In genomic region chr14:80433811-80434210, GRCh38 we compare ENCODE assay signal across 38 cellular contexts.
"Had no signal": no experiment of that assay in that cellular context is flagged by ENCODE, and none has a peak within 500 bp of the region (broad histone marks: within the 10 kb centered on the region; RNA-seq: fewer than 3 reads in every experiment).

No MANE protein-coding gene starts in this region.

- ATAC-seq: activated naive CD4-positive, alpha-beta T cell treated with anti-CD3 and anti-CD28 coated beads, Interleukin-2, amount 50 U/mL, for 72 hours; activated naive CD8-positive, alpha-beta T cell treated with anti-CD3 and anti-CD28 coated beads, Interleukin-2, amount 50 U/mL, for 24 hours; activated T-cell treated with anti-CD3 and anti-CD28 coated beads, Interleukin-2, amount 50 U/mL, for 4 hours; activated T-cell treated with anti-CD3 and anti-CD28 coated beads, Interleukin-2, amount 50 U/mL, for 72 hours; activated T-helper 17 cell treated with anti-CD3 and anti-CD28 coated beads, Interleukin-2, amount 50 U/mL, for 72 hours; body of pancreas had no signal

- DNase-seq: activated effector memory CD4-positive, alpha-beta T cell treated with anti-CD3 and anti-CD28 coated beads, Interleukin-2, amount 50 U/mL, for 16 hours; activated effector memory CD4-positive, alpha-beta T cell treated with Interleukin-2 at 50 U/mL for 16 hours; activated gamma-delta T cell; activated gamma-delta T cell treated with Interleukin-2 at 50 U/mL for 16 hours; activated naive CD4-positive, alpha-beta T cell; activated naive CD4-positive, alpha-beta T cell treated with anti-CD3 and anti-CD28 coated beads for 36 hours; activated naive CD4-positive, alpha-beta T cell treated with anti-CD3 and anti-CD28 coated beads, Interleukin-2, amount 10 ng/mL, durations not matched to agents 7 days and 5 days; activated naive CD4-positive, alpha-beta T cell treated with anti-CD3 and anti-CD28 coated beads, Interleukin-2, amount 50 U/mL, for 16 hours; activated naive CD4-positive, alpha-beta T cell treated with Interleukin-2 at 50 U/mL for 16 hours; activated naive CD8-positive, alpha-beta T cell treated with anti-CD3 and anti-CD28 coated beads for 36 hours; activated naive CD8-positive, alpha-beta T cell treated with anti-CD3 and anti-CD28 coated beads, Interleukin-2, amount 10 ng/mL, durations not matched to agents 7 days and 5 days; activated naive CD8-positive, alpha-beta T cell treated with anti-CD3 and anti-CD28 coated beads, Interleukin-2, amount 50 U/mL, for 24 hours; activated T-cell treated with anti-CD3 and anti-CD28 coated beads, Interleukin-2, amount 50 U/mL, for 1 hour; activated T-cell treated with anti-CD3 and anti-CD28 coated beads, Interleukin-2, amount 50 U/mL, for 24 hours; activated T-cell treated with anti-CD3 and anti-CD28 coated beads, Interleukin-2, amount 50 U/mL, for 4 hours; activated T-cell treated with anti-CD3 and anti-CD28 coated beads, Interleukin-2, amount 50 U/mL, for 48 hours; activated T-cell treated with anti-CD3 and anti-CD28 coated beads, Interleukin-2, amount 50 U/mL, for 72 hours; adrenal gland; amniotic stem cell; amygdala; anterior cingulate cortex; aorta; body of pancreas; brain microvascular endothelial cell; caudate nucleus; central memory CD4-positive, alpha-beta T cell; cerebellar nuclear complex had no signal

- H3K27me3 Mint-ChIP-seq: activated naive CD4-positive, alpha-beta T cell treated with anti-CD3 and anti-CD28 coated beads, Interleukin-2, amount 10 ng/mL, durations not matched to agents 7 days and 5 days; activated naive CD4-positive, alpha-beta T cell treated with anti-CD3 and anti-CD28 coated beads, Interleukin-2, amount 50 U/mL, for 24 hours; activated naive CD8-positive, alpha-beta T cell; activated naive CD8-positive, alpha-beta T cell treated with anti-CD3 and anti-CD28 coated beads for 36 hours; activated naive CD8-positive, alpha-beta T cell treated with anti-CD3 and anti-CD28 coated beads, Interleukin-2, amount 10 ng/mL, durations not matched to agents 7 days and 5 days; activated naive CD8-positive, alpha-beta T cell treated with anti-CD3 and anti-CD28 coated beads, Interleukin-2, amount 50 U/mL, for 24 hours; activated T-cell treated with anti-CD3 and anti-CD28 coated beads, Interleukin-2, amount 50 U/mL, for 24 hours; activated T-helper 17 cell treated with anti-CD3 and anti-CD28 coated beads, Interleukin-2, amount 50 U/mL, for 72 hours; central memory CD8-positive, alpha-beta T cell had no signal

- H3K4me1 ChIP-seq: adrenal gland, ascending aorta, body of pancreas, breast epithelium had no signal

- H3K27me3 ChIP-seq: adrenal gland, ascending aorta, body of pancreas, brain microvascular endothelial cell, breast epithelium, cardiac muscle cell had no signal

- H3K27ac ChIP-seq: adrenal gland, ascending aorta, body of pancreas, brain microvascular endothelial cell, breast epithelium, cardiac muscle cell had no signal

- H3K4me1 Mint-ChIP-seq: activated naive CD4-positive, alpha-beta T cell treated with anti-CD3 and anti-CD28 coated beads, Interleukin-2, amount 10 ng/mL, durations not matched to agents 7 days and 5 days; activated naive CD4-positive, alpha-beta T cell treated with anti-CD3 and anti-CD28 coated beads, Interleukin-2, amount 50 U/mL, for 24 hours; activated naive CD8-positive, alpha-beta T cell treated with anti-CD3 and anti-CD28 coated beads for 36 hours; activated naive CD8-positive, alpha-beta T cell treated with anti-CD3 and anti-CD28 coated beads, Interleukin-2, amount 10 ng/mL, durations not matched to agents 7 days and 5 days; activated naive CD8-positive, alpha-beta T cell treated with anti-CD3 and anti-CD28 coated beads, Interleukin-2, amount 50 U/mL, for 24 hours; activated T-helper 17 cell treated with anti-CD3 and anti-CD28 coated beads, Interleukin-2, amount 50 U/mL, for 72 hours; brain; central memory CD8-positive, alpha-beta T cell had no signal

- H3K4me3 Mint-ChIP-seq: activated naive CD4-positive, alpha-beta T cell treated with anti-CD3 and anti-CD28 coated beads for 36 hours; activated naive CD4-positive, alpha-beta T cell treated with anti-CD3 and anti-CD28 coated beads, Interleukin-2, amount 10 ng/mL, durations not matched to agents 7 days and 5 days; activated naive CD4-positive, alpha-beta T cell treated with anti-CD3 and anti-CD28 coated beads, Interleukin-2, amount 50 U/mL, for 24 hours; activated naive CD8-positive, alpha-beta T cell; activated naive CD8-positive, alpha-beta T cell treated with anti-CD3 and anti-CD28 coated beads for 36 hours; activated naive CD8-positive, alpha-beta T cell treated with anti-CD3 and anti-CD28 coated beads, Interleukin-2, amount 10 ng/mL, durations not matched to agents 7 days and 5 days; activated naive CD8-positive, alpha-beta T cell treated with anti-CD3 and anti-CD28 coated beads, Interleukin-2, amount 50 U/mL, for 24 hours; activated T-cell treated with anti-CD3 and anti-CD28 coated beads, Interleukin-2, amount 50 U/mL, for 24 hours; activated T-cell treated with anti-CD3 and anti-CD28 coated beads, Interleukin-2, amount 50 U/mL, for 4 hours; activated T-cell treated with anti-CD3 and anti-CD28 coated beads, Interleukin-2, amount 50 U/mL, for 72 hours; activated T-helper 1 cell treated with anti-CD3 and anti-CD28 coated beads, Interleukin-12 subunit alpha, Interleukin-12 subunit beta, Interleukin-2, Interleukin-4 antibody, amounts not matched to agents 30 ng/mL and 10 ng/mL and 1 ng/mL, durations not matched to agents 14 hours and 24 hours and 36 hours; activated T-helper 17 cell treated with anti-CD3 and anti-CD28 coated beads, Interleukin-2, amount 50 U/mL, for 72 hours; brain; central memory CD8-positive, alpha-beta T cell had no signal

- H3K27ac Mint-ChIP-seq: activated naive CD4-positive, alpha-beta T cell treated with anti-CD3 and anti-CD28 coated beads for 36 hours; activated naive CD4-positive, alpha-beta T cell treated with anti-CD3 and anti-CD28 coated beads, Interleukin-2, amount 10 ng/mL, durations not matched to agents 7 days and 5 days; activated naive CD4-positive, alpha-beta T cell treated with anti-CD3 and anti-CD28 coated beads, Interleukin-2, amount 50 U/mL, for 24 hours; activated naive CD4-positive, alpha-beta T cell treated with anti-CD3 and anti-CD28 coated beads, Interleukin-2, amount 50 U/mL, for 72 hours; activated naive CD8-positive, alpha-beta T cell; activated naive CD8-positive, alpha-beta T cell treated with anti-CD3 and anti-CD28 coated beads for 36 hours; activated naive CD8-positive, alpha-beta T cell treated with anti-CD3 and anti-CD28 coated beads, Interleukin-2, amount 10 ng/mL, durations not matched to agents 7 days and 5 days; activated naive CD8-positive, alpha-beta T cell treated with anti-CD3 and anti-CD28 coated beads, Interleukin-2, amount 50 U/mL, for 24 hours; activated T-cell treated with anti-CD3 and anti-CD28 coated beads, Interleukin-2, amount 50 U/mL, for 24 hours; activated T-cell treated with anti-CD3 and anti-CD28 coated beads, Interleukin-2, amount 50 U/mL, for 72 hours; activated T-helper 1 cell treated with anti-CD3 and anti-CD28 coated beads, Interleukin-12 subunit alpha, Interleukin-12 subunit beta, Interleukin-2, Interleukin-4 antibody, amounts not matched to agents 30 ng/mL and 10 ng/mL and 1 ng/mL, durations not matched to agents 14 hours and 24 hours and 36 hours; activated T-helper 17 cell treated with anti-CD3 and anti-CD28 coated beads, Interleukin-2, amount 50 U/mL, for 72 hours; activated T-helper 2 cell treated with anti-CD3 and anti-CD28 coated beads, Interferon-gamma antibody, Interleukin-2, Interleukin-4, amounts not matched to agents 10 μg/mL and 5 μg/mL and 100 μg/mL, durations not matched to agents 14 hours and 24 hours and 36 hours had no signal

- H3K36me3 Mint-ChIP-seq: activated naive CD4-positive, alpha-beta T cell treated with anti-CD3 and anti-CD28 coated beads, Interleukin-2, amount 10 ng/mL, durations not matched to agents 7 days and 5 days; activated naive CD4-positive, alpha-beta T cell treated with anti-CD3 and anti-CD28 coated beads, Interleukin-2, amount 50 U/mL, for 24 hours; activated naive CD8-positive, alpha-beta T cell; activated naive CD8-positive, alpha-beta T cell treated with anti-CD3 and anti-CD28 coated beads for 36 hours; activated naive CD8-positive, alpha-beta T cell treated with anti-CD3 and anti-CD28 coated beads, Interleukin-2, amount 10 ng/mL, durations not matched to agents 7 days and 5 days; brain had no signal

- H3K9me3 ChIP-seq: adrenal gland, ascending aorta, body of pancreas had no signal

- H3K36me3 ChIP-seq: adrenal gland, ascending aorta, brain microvascular endothelial cell, breast epithelium, cardiac muscle cell had no signal

- H3K4me3 ChIP-seq: adrenal gland, ascending aorta, body of pancreas, breast epithelium, cardiac muscle cell had no signal

- H3K9me3 Mint-ChIP-seq: activated naive CD4-positive, alpha-beta T cell treated with anti-CD3 and anti-CD28 coated beads, Interleukin-2, amount 10 ng/mL, durations not matched to agents 7 days and 5 days had no signal
